Comparison of ENCODE assay signal across 2 cellular contexts in genomic region chr14:75238728-75239455, GRCh38.
TF ChIP-seq lines count a peak whose summit lies in the region.

No MANE protein-coding gene starts in this region.

TF ChIP-seq in WTC11, 78 proteins besides CTCF, POLR2A, EP300 and RAD21:
- TF ChIP-seq KAT7 (CRISPR knock-in tag; IDR thresholded peaks at IDR 0.05; ENCODE audit: borderline replicate concordance) (no peak), CREM (CRISPR knock-in tag; IDR thresholded peaks at IDR 0.05) (no peak), ZNF219 (CRISPR knock-in tag; IDR thresholded peaks at IDR 0.05; ENCODE audit: borderline replicate concordance) (no peak), SMAD4 (CRISPR knock-in tag; IDR thresholded peaks at IDR 0.05) (no peak), ZBTB21 (CRISPR knock-in tag; IDR thresholded peaks at IDR 0.05; ENCODE audit: borderline replicate concordance) (no peak), ERG (CRISPR knock-in tag; IDR thresholded peaks at IDR 0.05) (no peak), ZNF425 (CRISPR knock-in tag; conservative IDR thresholded peaks at IDR 0.05) (no peak), GTF2I (CRISPR knock-in tag; conservative IDR thresholded peaks at IDR 0.05) (no peak), ATF6 (CRISPR knock-in tag; IDR thresholded peaks at IDR 0.05) (no peak)

TF ChIP-seq in HEK293T, 16 proteins besides CTCF, POLR2A, EP300 and RAD21:
- TF ChIP-seq SUZ12 (IDR thresholded peaks at IDR 0.05) (no peak), FOXM1 (IDR thresholded peaks at IDR 0.05; ENCODE audit: borderline replicate concordance) (no peak), FOXK2 (IDR thresholded peaks at IDR 0.05) (no peak), FOXA1 (IDR thresholded peaks at IDR 0.05) (no peak), NFRKB (IDR thresholded peaks at IDR 0.05) (no peak), LEF1 (IDR thresholded peaks at IDR 0.05; ENCODE audit: borderline replicate concordance) (no peak), PKNOX1 (IDR thresholded peaks at IDR 0.05) (no peak), ELF4 (IDR thresholded peaks at IDR 0.05) (no peak), ARNT (IDR thresholded peaks at IDR 0.05) (no peak), L3MBTL2 (conservative IDR thresholded peaks at IDR 0.05) (no peak), ZNF384 (IDR thresholded peaks at IDR 0.05) (no peak), CTBP1 (IDR thresholded peaks at IDR 0.05; ENCODE audit: borderline replicate concordance) (no peak), SP1 (IDR thresholded peaks at IDR 0.05) (no peak), TARDBP (IDR thresholded peaks at IDR 0.05) (no peak), HDGF (IDR thresholded peaks at IDR 0.05; ENCODE audit: borderline replicate concordance) (no peak), BHLHE40 (IDR thresholded peaks at IDR 0.05; ENCODE audit: borderline replicate concordance) (no peak)
